ENCODE assay signal across 8 cellular contexts in genomic region chrX:30735839-30736238, GRCh38.
DNase-seq lines count a peak whose midpoint lies in the region; ATAC-seq and TF ChIP-seq lines count a peak whose summit lies in the region.

No MANE protein-coding gene starts in this region.

- TF ChIP-seq CTCF in DOHH2 (IDR thresholded peaks at IDR 0.05; ENCODE audit: low read depth, low read length, poor library complexity, severe bottlenecking), result peak; percentile 72

- H3K9me3 ChIP-seq in DOHH2 (ENCODE audit: control insufficient read depth, insufficient read depth, low read length), result no peaks in the 10 kb centered on the region

- DNase-seq in HS-5 (ENCODE audit: low read depth), result peak; percentile 13
- DNase-seq in RPMI7951 (ENCODE audit: low read depth), result peak; percentile 54
- peak; percentile 34 for DNase-seq in activated T-helper 1 cell treated with Interleukin-2 at 50 U/mL for 16 hours (ENCODE audit: low read depth)
- peak; percentile 45 for DNase-seq in germinal center (ENCODE audit: low spot score)
- DNase-seq in renal cortical epithelial cell (ENCODE audit: low read depth), result peak; percentile 38

- H3K79me2 ChIP-seq in DOHH2 (ENCODE audit: control insufficient read depth, low read length), result no peaks in the 10 kb centered on the region

- H3K27ac ChIP-seq in DOHH2 (ENCODE audit: low read depth, low read length), result no peak overlapping the region

- ATAC-seq in GM21360 (IDR thresholded peaks at IDR 0.05; ENCODE audit: unreplicated experiment) (peak; percentile 93), GM21447 (IDR thresholded peaks at IDR 0.05; ENCODE audit: unreplicated experiment) (no peak)

- no peaks in the 10 kb centered on the region for H3K9me2 ChIP-seq in DOHH2 (replicated peaks; ENCODE audit: control insufficient read depth, low read length)

- H3K4me1 ChIP-seq in DOHH2 (ENCODE audit: control insufficient read depth, low read length), result no peaks in the 10 kb centered on the region

- H3K36me3 ChIP-seq in DOHH2 (ENCODE audit: control insufficient read depth, low read length), result no peaks in the 10 kb centered on the region

- H3K4me2 ChIP-seq in DOHH2 (ENCODE audit: low read length), result no peak overlapping the region

- H3F3A ChIP-seq in DOHH2 (ENCODE audit: control insufficient read depth, insufficient read depth), result no peaks in the 10 kb centered on the region

- no peaks in the 10 kb centered on the region for H4K20me1 ChIP-seq in DOHH2 (ENCODE audit: control insufficient read depth, insufficient read depth, low read depth, low read length)

- no peak overlapping the region for H3K4me3 ChIP-seq in DOHH2 (ENCODE audit: low read length)

- no peaks in the 10 kb centered on the region for H3K27me3 ChIP-seq in DOHH2 (ENCODE audit: control insufficient read depth, low read length)
